ENCODE assay signal across 8 cellular contexts in the genomic region with DNA sequence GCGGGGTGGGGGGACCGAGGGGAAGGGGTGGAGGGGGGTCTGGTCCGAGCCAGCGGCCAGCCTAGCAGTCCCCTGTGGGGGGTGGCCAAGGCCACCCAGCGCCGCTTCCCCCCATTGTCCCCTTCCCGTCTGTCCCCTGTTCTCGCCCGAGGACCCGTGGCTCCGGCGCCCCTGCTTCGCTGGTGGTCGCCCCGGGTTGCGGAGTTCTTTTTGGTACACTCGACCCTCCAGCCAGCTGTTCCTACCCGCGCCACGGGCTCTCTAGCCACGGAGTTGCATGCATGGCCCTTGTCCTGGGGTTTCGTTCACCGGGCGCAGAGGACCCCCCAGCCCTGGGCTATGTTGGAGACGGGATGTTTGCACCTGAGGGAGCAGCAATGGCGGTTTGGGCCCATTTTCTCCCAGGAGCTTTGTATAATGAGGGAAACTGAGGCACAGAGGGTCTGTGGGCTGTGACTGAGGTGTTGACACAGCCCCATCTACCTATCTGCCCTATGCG. TPM values are rescaled to one million over a fixed set of nuclear protein-coding genes. Genes with fewer than 3 reads are reported as not detected.
DNase-seq lines count a peak whose midpoint lies in the region; ATAC-seq and TF ChIP-seq lines count a peak whose summit lies in the region.

No MANE protein-coding gene starts in this region.

- H3K9me3 Mint-ChIP-seq in activated T-cell treated with anti-CD3 and anti-CD28 coated beads, Interleukin-2, amount 50 U/mL, for 4 hours, result no peaks in the 10 kb centered on the region

- H3K9me3 ChIP-seq in HAP-1 (no peaks in the 10 kb centered on the region), heart left ventricle (no peaks in the 10 kb centered on the region), psoas muscle (no peaks in the 10 kb centered on the region)

- WGBS in heart left ventricle, 4 donors, result 0 to 2% (median 1%) methylated on average over 17 to 27 of the region's 27 CpGs
- 1 to 3% (median 2%) methylated on average over 10 to 27 of the region's 27 CpGs for WGBS in psoas muscle, 3 donors

- TF ChIP-seq POLR2A in heart left ventricle (IDR thresholded peaks at IDR 0.05), result no peak

- peaks cover 20% of the 10 kb centered on the region for H3K36me3 Mint-ChIP-seq in activated T-cell treated with anti-CD3 and anti-CD28 coated beads, Interleukin-2, amount 50 U/mL, for 4 hours (ENCODE audit: insufficient read depth)

- peaks cover 39% of the 10 kb centered on the region for H3K4me1 Mint-ChIP-seq in activated T-cell treated with anti-CD3 and anti-CD28 coated beads, Interleukin-2, amount 50 U/mL, for 4 hours (ENCODE audit: low read depth)

- no peaks in the 10 kb centered on the region for H3K27me3 ChIP-seq in HAP-1 (ENCODE audit: low read depth)
- no peaks in the 10 kb centered on the region for H3K27me3 ChIP-seq in heart left ventricle
- H3K27me3 ChIP-seq in psoas muscle (ENCODE audit: insufficient read depth in 3 of 3, low read length in 2 of 3), result no peaks in the 10 kb centered on the region

- no peak for DNase-seq in AG10803 (ENCODE audit: low read depth)
- peak in 1 of 2 experiments; percentile 51 for DNase-seq in HAP-1 (ENCODE audit: low spot score in 2 of 2)
- DNase-seq in activated T-cell treated with anti-CD3 and anti-CD28 coated beads, Interleukin-2, amount 50 U/mL, for 4 hours, result no peak
- DNase-seq in heart left ventricle, result peak in 2 of 5 donors; percentile 54 to 64
- DNase-seq in psoas muscle, result peak; percentile 38 to 69

- peak overlapping the region; percentile 87 for H3K4me3 ChIP-seq in AG10803 (ENCODE audit: low read length)
- peak overlapping the region; percentile 91 for H3K4me3 ChIP-seq in HAP-1
- H3K4me3 ChIP-seq in heart left ventricle, result peak overlapping the region; percentile 78 to 99 (median 93)
- peak overlapping the region; percentile 98 for H3K4me3 ChIP-seq in psoas muscle

- no peaks in the 10 kb centered on the region for H3K27me3 Mint-ChIP-seq in activated T-cell treated with anti-CD3 and anti-CD28 coated beads, Interleukin-2, amount 50 U/mL, for 4 hours (ENCODE audit: low read depth)

- H3K36me3 ChIP-seq in HAP-1 (replicated peaks) (peaks cover 25% of the 10 kb centered on the region), heart left ventricle (peaks cover 0 to 43% (median 26%) of the 10 kb centered on the region in 9 donors), psoas muscle (ENCODE audit: insufficient read depth in 1 of 2, low read depth in 1 of 2) (peaks cover 0 to 52% of the 10 kb centered on the region in 2 donors)

- intact Hi-C loops in heart left ventricle (cut with DNase I), result loop anchor here in 4 of 10 donors (2.0 to 10.0 kb wide), 6 partner anchors 54 to 448 kb away; partner anchors contain the start of genes BACE1 (in 1 of the 4), CEP164 (in 1 of the 4), PAFAH1B2 (in 1 of the 4) and SIDT2 (in 1 of the 4)
- intact Hi-C loops in psoas muscle (cut with DNase I), result loop anchor here in 1 of 2 donors (2.0 to 5.0 kb wide), 3 partner anchors 356 to 461 kb away; partner anchors contain the start of genes BUD13 and ZPR1

- TF ChIP-seq CTCF in AG10803 (conservative IDR thresholded peaks at IDR 0.05; ENCODE audit: low read length) (no peak), heart left ventricle (IDR thresholded peaks at IDR 0.05) (no peak), psoas muscle (IDR thresholded peaks at IDR 0.05) (no peak)

- peak overlapping the region; percentile 83 for H3K4me3 Mint-ChIP-seq in activated T-cell treated with anti-CD3 and anti-CD28 coated beads, Interleukin-2, amount 50 U/mL, for 4 hours

- H3K4me1 ChIP-seq in HAP-1 (peaks cover 21% of the 10 kb centered on the region), heart left ventricle (peaks cover 2 to 38% (median 25%) of the 10 kb centered on the region in 12 donors), psoas muscle (peaks cover 29% of the 10 kb centered on the region)

- in situ Hi-C loops in HAP-1 (cut with MboI; ENCODE audit: low sequenced_read_pairs), result no loop called here

- ATAC-seq in activated T-cell treated with anti-CD3 and anti-CD28 coated beads, Interleukin-2, amount 50 U/mL, for 4 hours, result no peak
- ATAC-seq in heart left ventricle, result peak in 3 of 4 donors; percentile 22 to 32 (median 31)
- ATAC-seq in psoas muscle, result peak; percentile 21 to 48 (median 28)
- no peak for ATAC-seq in HG02642 (IDR thresholded peaks at IDR 0.05; ENCODE audit: poor library complexity, unreplicated experiment)
- no peak for ATAC-seq in HG02870 (IDR thresholded peaks at IDR 0.05; ENCODE audit: unreplicated experiment)
- no peak for ATAC-seq in GM21576 (IDR thresholded peaks at IDR 0.05; ENCODE audit: unreplicated experiment)

- peak overlapping the region; percentile 91 to 100 (median 98) for H3K27ac ChIP-seq in heart left ventricle
- H3K27ac ChIP-seq in psoas muscle, result peak overlapping the region; percentile 99

RNA-seq across cellular contexts. Expression of gene RNF214, which starts 0.5 kb away (rescaled TPM):
- total RNA-seq in activated T-cell treated with anti-CD3 and anti-CD28 coated beads, Interleukin-2, amount 50 U/mL, for 4 hours, result 10 to 100 TPM; 16.2 to 17.9 (median 16.9) TPM
- total RNA-seq in heart left ventricle (10 to 100 TPM; 16.1 to 31.9 (median 23.4) TPM), psoas muscle (10 to 100 TPM; 31.0 to 39.4 (median 34.7) TPM)
- polyA plus RNA-seq in heart left ventricle (10 to 100 TPM in 1 of 2 donors, 1 to 10 TPM in 1; 8.0 to 12.9 TPM), psoas muscle (10 to 100 TPM; 12.4 to 19.7 (median 16.8) TPM)

RNA-seq across cellular contexts. Expression of gene PCSK7, which starts 1.1 kb away (rescaled TPM):
- total RNA-seq in activated T-cell treated with anti-CD3 and anti-CD28 coated beads, Interleukin-2, amount 50 U/mL, for 4 hours, result 100 to 1,000 TPM; 112 to 139 (median 123) TPM
- total RNA-seq in heart left ventricle (10 to 100 TPM; 16.9 to 43.4 (median 25.5) TPM), psoas muscle (10 to 100 TPM; 15.8 to 23.6 (median 20.8) TPM)
- polyA plus RNA-seq in heart left ventricle (10 to 100 TPM; 27.8 to 34.6 TPM), psoas muscle (10 to 100 TPM in 2 of 3 donors, 1 to 10 TPM in 1; 9.9 to 17.5 (median 13.4) TPM)

RNA-seq across cellular contexts. Expression of gene TAGLN, which starts 33.8 kb away (rescaled TPM):
- total RNA-seq in activated T-cell treated with anti-CD3 and anti-CD28 coated beads, Interleukin-2, amount 50 U/mL, for 4 hours, result 1 to 10 TPM; 2.5 to 3.9 (median 3.2) TPM
- 100 to 1,000 TPM in 7 of 9 donors, 10 to 100 TPM in 2; 63.7 to 338 (median 173) TPM for total RNA-seq in heart left ventricle
- 100 to 1,000 TPM; 319 to 399 TPM for polyA plus RNA-seq in heart left ventricle
- 10 to 100 TPM; 36.2 to 73.0 (median 51.7) TPM for total RNA-seq in psoas muscle
- polyA plus RNA-seq in psoas muscle, result 100 to 1,000 TPM in 2 of 3 donors, 10 to 100 TPM in 1; 86.5 to 140 (median 117) TPM

RNA-seq across cellular contexts. Expression of gene SIDT2, which starts 54.4 kb away (rescaled TPM):
- 10 to 100 TPM; 11.1 to 15.4 (median 12.9) TPM for total RNA-seq in activated T-cell treated with anti-CD3 and anti-CD28 coated beads, Interleukin-2, amount 50 U/mL, for 4 hours
- total RNA-seq in heart left ventricle (10 to 100 TPM; 17.2 to 45.5 (median 22.2) TPM), psoas muscle (10 to 100 TPM; 12.6 to 22.8 (median 19.9) TPM)
- polyA plus RNA-seq in heart left ventricle (10 to 100 TPM; 13.9 to 14.5 TPM), psoas muscle (10 to 100 TPM in 1 of 3 donors, 1 to 10 TPM in 2; 7.1 to 10.5 (median 7.3) TPM)

RNA-seq across cellular contexts. Expression of gene BACE1-AS, which starts 58.2 kb away (rescaled TPM):
- total RNA-seq in activated T-cell treated with anti-CD3 and anti-CD28 coated beads, Interleukin-2, amount 50 U/mL, for 4 hours, result 1 to 10 TPM; 3.1 to 3.3 (median 3.2) TPM
- total RNA-seq in heart left ventricle (10 to 100 TPM in 5 of 9 donors, 1 to 10 TPM in 4; 5.8 to 16.6 (median 10.8) TPM), psoas muscle (10 to 100 TPM; 10.8 to 18.1 (median 16.4) TPM)
- polyA plus RNA-seq in heart left ventricle (1 to 10 TPM; 4.2 to 9.8 TPM), psoas muscle (1 to 10 TPM; 5.7 to 7.2 (median 7.0) TPM)

Comparison
In these comparisons a context has a peak if more than half of its experiments do, and no peak if none do; other contexts are left out.
1. DNase-seq: peak in psoas muscle (2 of 2); none in AG10803 (single experiment) and activated T-cell treated with anti-CD3 and anti-CD28 coated beads, Interleukin-2, amount 50 U/mL, for 4 hours (single experiment).
2. ATAC-seq: peak in heart left ventricle (3 of 4) and psoas muscle (4 of 4); none in activated T-cell treated with anti-CD3 and anti-CD28 coated beads, Interleukin-2, amount 50 U/mL, for 4 hours (0 of 2), HG02642 (single experiment), HG02870 (single experiment) and GM21576 (single experiment).
3. RNA of gene TAGLN, which starts 33.8 kb away (total RNA-seq): 63.7 to 338 TPM in heart left ventricle and 36.2 to 73.0 TPM in psoas muscle; 2.5 to 3.9 TPM in activated T-cell treated with anti-CD3 and anti-CD28 coated beads, Interleukin-2, amount 50 U/mL, for 4 hours; every median in the first group is over 4 times any median in the second.
4. Peak in every context shown above with its lines, with median percentiles within 50 percentile points of each other: H3K4me3 ChIP-seq.